15 cellular contexts compared by ENCODE assay signal in the genomic region with DNA sequence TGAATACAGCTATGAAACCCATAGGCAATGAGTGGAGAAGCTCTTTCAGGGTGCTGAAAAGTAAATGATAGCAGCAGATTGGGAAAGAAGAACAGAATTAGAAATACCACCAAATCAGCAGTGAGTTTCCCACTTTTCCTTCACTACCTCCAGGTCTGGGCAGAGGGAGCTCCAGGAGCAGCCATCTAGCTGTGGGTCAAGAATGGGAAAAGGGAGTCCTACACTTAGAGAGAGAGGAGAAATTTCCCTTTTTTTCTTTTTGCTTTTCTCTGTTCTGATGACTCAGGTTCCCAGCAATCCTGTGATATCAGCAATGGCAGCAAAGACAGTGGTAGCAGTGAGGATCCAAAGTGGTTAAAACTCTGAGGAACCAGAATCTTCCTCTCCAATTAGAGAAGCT.
"Had no signal": no experiment of that assay in that cellular context is flagged by ENCODE, and none has a peak within 500 bp of the region (broad histone marks: within the 10 kb centered on the region; RNA-seq: fewer than 3 reads in every experiment).

No MANE protein-coding gene starts in this region.

- H3K4me3 ChIP-seq: heart right ventricle, transverse colon had no signal

- H3K9me3 ChIP-seq: neutrophil had no signal

- ATAC-seq: activated CD4-positive, alpha-beta T cell treated with anti-CD3 and anti-CD28 coated beads for 36 hours; heart right ventricle; right cardiac atrium; stimulated activated naive B cell treated with anti-CD40 and anti-IgM and Interleukin-4, amounts not matched to agents 10 μg/mL and 1 μg/mL and 100 μg/mL, for 72 hours had no signal

- H3K4me3 Mint-ChIP-seq: activated CD4-positive, alpha-beta memory T cell treated with anti-CD3 and anti-CD28 coated beads, Interleukin-2, amount 10 ng/mL, durations not matched to agents 7 days and 5 days; activated CD4-positive, alpha-beta T cell treated with anti-CD3 and anti-CD28 coated beads for 36 hours; activated naive CD8-positive, alpha-beta T cell; mesothelial cell of epicardium; stimulated activated naive B cell treated with anti-CD40 and anti-IgM and Interleukin-4, amounts not matched to agents 10 μg/mL and 1 μg/mL and 100 μg/mL, for 72 hours had no signal

- H3K27me3 ChIP-seq: heart right ventricle, neutrophil, transverse colon had no signal

- H3K36me3 ChIP-seq: heart right ventricle, neutrophil, transverse colon had no signal

- H3K36me3 Mint-ChIP-seq: activated naive CD8-positive, alpha-beta T cell; mesothelial cell of epicardium had no signal

- H3K4me1 Mint-ChIP-seq: activated CD4-positive, alpha-beta memory T cell treated with anti-CD3 and anti-CD28 coated beads, Interleukin-2, amount 10 ng/mL, durations not matched to agents 7 days and 5 days; activated CD4-positive, alpha-beta T cell treated with anti-CD3 and anti-CD28 coated beads for 36 hours; stimulated activated naive B cell treated with anti-CD40 and anti-IgM and Interleukin-4, amounts not matched to agents 10 μg/mL and 1 μg/mL and 100 μg/mL, for 72 hours had no signal

- H3K27ac ChIP-seq: heart right ventricle, neutrophil, transverse colon had no signal

- H3K27me3 Mint-ChIP-seq: activated CD4-positive, alpha-beta memory T cell treated with anti-CD3 and anti-CD28 coated beads, Interleukin-2, amount 10 ng/mL, durations not matched to agents 7 days and 5 days; activated naive CD8-positive, alpha-beta T cell; stimulated activated naive B cell treated with anti-CD40 and anti-IgM and Interleukin-4, amounts not matched to agents 10 μg/mL and 1 μg/mL and 100 μg/mL, for 72 hours had no signal

- FAIRE-seq: endothelial cell of umbilical vein, kidney had no signal

- DNase-seq: activated CD4-positive, alpha-beta memory T cell treated with anti-CD3 and anti-CD28 coated beads, Interleukin-2, amount 10 ng/mL, durations not matched to agents 7 days and 5 days; activated CD4-positive, alpha-beta T cell treated with anti-CD3 and anti-CD28 coated beads for 36 hours; activated gamma-delta T cell; activated T-cell treated with anti-CD3 and anti-CD28 coated beads, Interleukin-2, amount 50 U/mL, for 48 hours; amygdala; foreskin melanocyte; heart right ventricle; kidney; right cardiac atrium; stimulated activated naive B cell treated with anti-CD40 and anti-IgM and Interleukin-4, amounts not matched to agents 10 μg/mL and 1 μg/mL and 100 μg/mL, for 72 hours; transverse colon had no signal

- H3K4me1 ChIP-seq: heart right ventricle, transverse colon had no signal

- H3K27ac Mint-ChIP-seq: activated CD4-positive, alpha-beta memory T cell treated with anti-CD3 and anti-CD28 coated beads, Interleukin-2, amount 10 ng/mL, durations not matched to agents 7 days and 5 days; activated CD4-positive, alpha-beta T cell treated with anti-CD3 and anti-CD28 coated beads for 36 hours; activated naive CD8-positive, alpha-beta T cell; mesothelial cell of epicardium; stimulated activated naive B cell treated with anti-CD40 and anti-IgM and Interleukin-4, amounts not matched to agents 10 μg/mL and 1 μg/mL and 100 μg/mL, for 72 hours had no signal
